2 cellular contexts compared by ENCODE assay signal in the genomic region with DNA sequence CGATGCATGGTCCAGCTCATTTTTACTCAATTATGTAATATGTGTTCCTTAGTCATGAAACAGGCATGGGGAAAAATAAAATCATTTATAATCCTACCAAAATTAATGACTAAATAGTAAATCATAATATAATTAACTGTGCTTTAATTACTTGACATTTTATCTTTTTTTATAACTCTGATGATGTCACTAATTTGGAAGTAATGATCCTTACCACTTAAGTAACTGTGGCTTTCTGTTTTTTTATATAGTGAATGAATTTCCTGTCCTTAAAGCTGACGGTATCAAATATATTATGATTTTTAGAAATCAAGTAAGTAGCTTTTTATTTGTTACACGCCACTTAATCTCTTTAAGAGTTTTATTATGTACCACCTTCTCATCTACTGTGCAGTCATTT.
TF ChIP-seq lines count a peak whose summit lies in the region.

No MANE protein-coding gene starts in this region.

TF ChIP-seq in HepG2, 621 proteins besides CTCF, POLR2A, EP300 and RAD21:
- TF ChIP-seq ZNF878 (CRISPR knock-in tag; IDR thresholded peaks at IDR 0.05) (no peak), SRSF9 (IDR thresholded peaks at IDR 0.05; ENCODE audit: borderline replicate concordance, insufficient read depth, low read depth, low read length, poor library complexity, severe bottlenecking) (peak; percentile 46), CREB1 (IDR thresholded peaks at IDR 0.05) (peak; percentile 75), CREB1 (CRISPR knock-in tag; IDR thresholded peaks at IDR 0.05) (no peak), ATF7 (IDR thresholded peaks at IDR 0.05) (peak; percentile 93), ATF7 (CRISPR knock-in tag; IDR thresholded peaks at IDR 0.05) (no peak)

TF ChIP-seq in K562, 482 proteins besides CTCF, POLR2A, EP300 and RAD21:
- TF ChIP-seq NR2C2 (CRISPR knock-in tag; IDR thresholded peaks at IDR 0.05) (no peak), NR2C2 (tag; IDR thresholded peaks at IDR 0.05) (no peak)
- TF ChIP-seq, protein P1, sequence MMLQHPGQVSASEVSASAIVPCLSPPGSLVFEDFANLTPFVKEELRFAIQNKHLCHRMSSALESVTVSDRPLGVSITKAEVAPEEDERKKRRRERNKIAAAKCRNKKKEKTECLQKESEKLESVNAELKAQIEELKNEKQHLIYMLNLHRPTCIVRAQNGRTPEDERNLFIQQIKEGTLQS (IDR thresholded peaks at IDR 0.05): 0 out of 2 replicates have a peak, but pooled peaks have one; percentile 20
- TF ChIP-seq, protein P1 (CRISPR knock-in tag; conservative IDR thresholded peaks at IDR 0.05): no peak
